Comparison of ENCODE assay signal across 29 cellular contexts in genomic region chr4:179112441-179113170, GRCh38.
"Had no signal": no experiment of that assay in that cellular context is flagged by ENCODE, and none has a peak within 500 bp of the region (broad histone marks: within the 10 kb centered on the region; RNA-seq: fewer than 3 reads in every experiment).

No MANE protein-coding gene starts in this region.

- H3K4me1 ChIP-seq: right atrium auricular region, spleen, testis had no signal

- H3K9me3 ChIP-seq: right atrium auricular region, testis had no signal

- ATAC-seq: activated CD4-positive, CD25-positive, alpha-beta regulatory T cell treated with anti-CD3 and anti-CD28 coated beads, Interleukin-2, amount 50 U/mL, for 24 hours; esophagus mucosa; left colon; natural killer cell had no signal

- H3K4me3 Mint-ChIP-seq: activated naive CD4-positive, alpha-beta T cell treated with anti-CD3 and anti-CD28 coated beads, Interleukin-2, amount 10 ng/mL, durations not matched to agents 7 days and 5 days; activated naive CD8-positive, alpha-beta T cell treated with anti-CD3 and anti-CD28 coated beads, Interleukin-2, amount 10 ng/mL, durations not matched to agents 7 days and 5 days; activated T-cell treated with anti-CD3 and anti-CD28 coated beads, Interleukin-2, amount 50 U/mL, for 24 hours; natural killer cell had no signal

- H3K27ac Mint-ChIP-seq: activated naive CD4-positive, alpha-beta T cell treated with anti-CD3 and anti-CD28 coated beads, Interleukin-2, amount 10 ng/mL, durations not matched to agents 7 days and 5 days; activated naive CD8-positive, alpha-beta T cell treated with anti-CD3 and anti-CD28 coated beads, Interleukin-2, amount 10 ng/mL, durations not matched to agents 7 days and 5 days; activated T-cell treated with anti-CD3 and anti-CD28 coated beads, Interleukin-2, amount 50 U/mL, for 24 hours; natural killer cell had no signal

- FAIRE-seq: astrocyte, endothelial cell of umbilical vein, frontal cortex, TTC549, urothelium cell line had no signal

- H3K27me3 Mint-ChIP-seq: activated naive CD4-positive, alpha-beta T cell treated with anti-CD3 and anti-CD28 coated beads, Interleukin-2, amount 10 ng/mL, durations not matched to agents 7 days and 5 days; activated naive CD8-positive, alpha-beta T cell treated with anti-CD3 and anti-CD28 coated beads, Interleukin-2, amount 10 ng/mL, durations not matched to agents 7 days and 5 days; activated T-cell treated with anti-CD3 and anti-CD28 coated beads, Interleukin-2, amount 50 U/mL, for 24 hours had no signal

- H3K27ac ChIP-seq: brain microvascular endothelial cell, hepatocyte, right atrium auricular region, spleen, testis, WERI-Rb-1 had no signal

- H3K4me3 ChIP-seq: hepatocyte, right atrium auricular region, spleen, testis had no signal

- H3K4me1 Mint-ChIP-seq: activated naive CD4-positive, alpha-beta T cell treated with anti-CD3 and anti-CD28 coated beads, Interleukin-2, amount 10 ng/mL, durations not matched to agents 7 days and 5 days; activated naive CD8-positive, alpha-beta T cell treated with anti-CD3 and anti-CD28 coated beads, Interleukin-2, amount 10 ng/mL, durations not matched to agents 7 days and 5 days; natural killer cell had no signal

- H3K4me2 ChIP-seq: hepatocyte had no signal

- H3K36me3 Mint-ChIP-seq: activated naive CD4-positive, alpha-beta T cell treated with anti-CD3 and anti-CD28 coated beads, Interleukin-2, amount 10 ng/mL, durations not matched to agents 7 days and 5 days; activated naive CD8-positive, alpha-beta T cell treated with anti-CD3 and anti-CD28 coated beads, Interleukin-2, amount 10 ng/mL, durations not matched to agents 7 days and 5 days had no signal

- DNase-seq: activated CD4-positive, alpha-beta T cell treated with anti-CD3 and anti-CD28 coated beads for 48 hours; activated CD4-positive, alpha-beta T cell treated with anti-CD3 and anti-CD28 coated beads, Interleukin-2, amount 50 U/mL, for 48 hours; activated CD8-positive, alpha-beta memory T cell treated with anti-CD3 and anti-CD28 coated beads, Interleukin-2, amount 50 U/mL, for 4 hours; activated gamma-delta T cell; activated naive CD4-positive, alpha-beta T cell treated with anti-CD3 and anti-CD28 coated beads, Interleukin-2, amount 10 ng/mL, durations not matched to agents 7 days and 5 days; activated naive CD8-positive, alpha-beta T cell treated with anti-CD3 and anti-CD28 coated beads, Interleukin-2, amount 10 ng/mL, durations not matched to agents 7 days and 5 days; activated T-cell treated with anti-CD3 and anti-CD28 coated beads, Interleukin-2, amount 50 U/mL, for 24 hours; amniotic stem cell; brain microvascular endothelial cell; caudate nucleus; glutamatergic neuron; islet precursor cell; left colon; mesendoderm; natural killer cell; spleen; stimulated activated CD4-positive, alpha-beta T cell treated with anti-CD3 and anti-CD28 coated beads, Interleukin-2, amount 100 ng/mL, for 48 hours; stimulated activated naive CD4-positive, alpha-beta T cell treated with Interleukin-2 at 50 U/mL for 16 hours; testis; WERI-Rb-1 had no signal
